13 cellular contexts compared by ENCODE assay signal in the genomic region with DNA sequence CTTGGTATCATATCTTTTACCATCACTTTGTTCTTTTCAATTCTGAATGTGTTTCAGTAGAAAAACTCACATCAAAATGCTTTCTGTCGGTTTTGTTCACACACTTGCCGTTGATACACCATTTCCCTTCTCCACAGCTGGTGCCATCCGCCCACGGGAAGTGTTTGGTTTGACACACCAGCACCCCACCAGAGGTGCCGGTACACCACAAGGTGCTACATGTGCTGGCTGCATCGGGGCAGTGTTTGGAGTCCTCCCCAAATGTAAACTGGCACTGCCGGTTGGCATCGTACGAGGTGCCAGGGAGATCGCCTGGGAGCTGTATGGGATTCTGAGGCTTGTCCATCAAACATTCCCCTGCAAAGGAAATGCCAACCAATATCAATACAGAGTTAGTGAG. TPM values are rescaled to one million over a fixed set of nuclear protein-coding genes. Genes with fewer than 3 reads are reported as not detected.
DNase-seq lines count a peak whose midpoint lies in the region; TF ChIP-seq lines count a peak whose summit lies in the region.
"Had no signal": no experiment of that assay in that cellular context is flagged by ENCODE, and none has a peak within 500 bp of the region (broad histone marks: within the 10 kb centered on the region; RNA-seq: fewer than 3 reads in every experiment).

No MANE protein-coding gene starts in this region.

- H3K9me3 Mint-ChIP-seq in endothelial cell (ENCODE audit: unreplicated experiment) (no peaks in the 10 kb centered on the region), nephron progenitor cell (no peaks in the 10 kb centered on the region)
- H3K9me3 Mint-ChIP-seq: stimulated activated memory B cell treated with anti-CD40 and anti-IgM and Interleukin-4, amounts not matched to agents 10 μg/mL and 1 μg/mL and 100 μg/mL, for 72 hours had no signal

- H3K4me3 Mint-ChIP-seq in endothelial cell (ENCODE audit: unreplicated experiment) (peak overlapping the region; percentile 85), nephron progenitor cell (peak overlapping the region; percentile 35)
- H3K4me3 Mint-ChIP-seq: H9; stimulated activated memory B cell treated with anti-CD40 and anti-IgM and Interleukin-4, amounts not matched to agents 10 μg/mL and 1 μg/mL and 100 μg/mL, for 72 hours had no signal

- H3K27ac Mint-ChIP-seq in endothelial cell (ENCODE audit: unreplicated experiment) = no peak overlapping the region
- no peak overlapping the region for H3K27ac Mint-ChIP-seq in nephron progenitor cell
- H3K27ac Mint-ChIP-seq: CD4-positive, alpha-beta memory T cell; H9; stimulated activated memory B cell treated with anti-CD40 and anti-IgM and Interleukin-4, amounts not matched to agents 10 μg/mL and 1 μg/mL and 100 μg/mL, for 72 hours had no signal

- DNase-seq in A673 (ENCODE audit: low spot score) = no peak
- DNase-seq in endothelial cell (ENCODE audit: low spot score) = no peak
- DNase-seq in nephron progenitor cell = no peak
- no peak for DNase-seq in SKM-1 treated with dmso at 0.1 percent for 144 hours (lab: John Stamatoyannopoulos, UW; ENCODE audit: unreplicated experiment)
- DNase-seq in CD1c-positive myeloid dendritic cell (ENCODE audit: extremely low spot score) = no peak
- no peak for DNase-seq in GOT3 (lab: John Stamatoyannopoulos, UW)
- no peak for DNase-seq in NCI-H510A (lab: John Stamatoyannopoulos, UW)
- DNase-seq: CD4-positive, alpha-beta memory T cell; effector CD4-positive, alpha-beta T cell; H9; Kasumi-1 had no signal

- POLR2A ChIA-PET in A673 (lab: Charles Lee; ENCODE audit: low non-redundant PET) = no interaction called here
- POLR2A ChIA-PET in HEK293 (lab: Yijun Ruan, JAX) = no interaction called here

- CTCF ChIA-PET in A673 (lab: Charles Lee) = no interaction called here
- CTCF ChIA-PET in HEK293 (lab: Yijun Ruan, JAX) = interaction anchor here (1.1 to 2.5 kb wide), 5 partner anchors 8 to 1905 kb away, joined by 3 to 17 read pairs (median 7); no protein-coding TSS in a partner anchor

- peaks cover 18% of the 10 kb centered on the region for H3K4me1 ChIP-seq in A673 (ENCODE audit: insufficient read depth, low read length, poor library complexity, severe bottlenecking)
- peaks cover 15% of the 10 kb centered on the region; the same call in 1 of the 2 replicates for H3K4me1 ChIP-seq in HEK293 (ENCODE audit: control insufficient read depth, insufficient read depth, low read length)

- H3K4me3 ChIP-seq in A673 (ENCODE audit: low read depth, low read length, poor library complexity, severe bottlenecking) (no peak overlapping the region), HEK293 (ENCODE audit: low read depth, low read length) (peak overlapping the region; percentile 3; the same call in 1 of the 2 replicates)

- peaks cover 63% of the 10 kb centered on the region for H3K36me3 ChIP-seq in A673 (ENCODE audit: insufficient read depth, low read length, poor library complexity, severe bottlenecking)
- peaks cover 61 to 73% of the 10 kb centered on the region in 2 experiments for H3K36me3 ChIP-seq in HEK293 (ENCODE audit: control insufficient read depth in 2 of 2, insufficient read depth in 1 of 2, low read length in 2 of 2)

- H3K4me1 Mint-ChIP-seq in endothelial cell (ENCODE audit: unreplicated experiment) (peaks cover 35% of the 10 kb centered on the region), nephron progenitor cell (peaks cover 41% of the 10 kb centered on the region)

- no peak for TF ChIP-seq CTCF in A673 (conservative IDR thresholded peaks at IDR 0.05; ENCODE audit: low read depth, low read length)
- no peak for TF ChIP-seq CTCF in HEK293 (tag by site-specific recombination; IDR thresholded peaks at IDR 0.05)
- no peak for TF ChIP-seq CTCF in endothelial cell (IDR thresholded peaks at IDR 0.05; ENCODE audit: unreplicated experiment)
- no peak for TF ChIP-seq CTCF in nephron progenitor cell (IDR thresholded peaks at IDR 0.05)

- H3K36me3 Mint-ChIP-seq in endothelial cell (ENCODE audit: low read depth, unreplicated experiment) (peaks cover 64% of the 10 kb centered on the region), nephron progenitor cell (ENCODE audit: low read depth) (peaks cover 65% of the 10 kb centered on the region)
- H3K36me3 Mint-ChIP-seq: CD4-positive, alpha-beta memory T cell; stimulated activated memory B cell treated with anti-CD40 and anti-IgM and Interleukin-4, amounts not matched to agents 10 μg/mL and 1 μg/mL and 100 μg/mL, for 72 hours had no signal

- intact Hi-C loops in A673 (cut with micrococcal nuclease; ENCODE audit: unreplicated experiment) = loop anchor here (5.0 to 10.0 kb wide), 2 partner anchors 758 to 1235 kb away; a partner anchor contains a TSS

- TSS peak; percentile 0 for BruUV-seq in A673 (replicated peaks; lab: Mats Ljungman, UMichigan)

- H3K9me3 ChIP-seq in A673 (ENCODE audit: low read depth, low read length, poor library complexity, severe bottlenecking) (no peaks in the 10 kb centered on the region), HEK293 (ENCODE audit: control insufficient read depth, insufficient read depth, low read depth, low read length) (no peaks in the 10 kb centered on the region)

- H3K27me3 Mint-ChIP-seq in endothelial cell (ENCODE audit: unreplicated experiment) = peaks cover 20% of the 10 kb centered on the region
- peaks cover 2% of the 10 kb centered on the region for H3K27me3 Mint-ChIP-seq in nephron progenitor cell (ENCODE audit: low read depth, poor library complexity)

- H3K27ac ChIP-seq in A673 (ENCODE audit: low read depth, low read length, poor library complexity, severe bottlenecking) (no peak overlapping the region), HEK293 (ENCODE audit: extremely low read depth, low read depth, low read length) (peak overlapping the region; percentile 27; the same call in 1 of the 2 replicates)

- no peaks in the 10 kb centered on the region for H3K27me3 ChIP-seq in A673 (replicated peaks; ENCODE audit: insufficient read depth, low read depth, low read length, poor library complexity)

TF ChIP-seq in HEK293, 187 proteins besides CTCF, POLR2A, EP300 and RAD21:
- no peak for TF ChIP-seq ZNF707 (tag by site-specific recombination; IDR thresholded peaks at IDR 0.05)
- TF ChIP-seq ZNF416 (tag by site-specific recombination; IDR thresholded peaks at IDR 0.05) = no peak
- TF ChIP-seq ZNF501 (tag by site-specific recombination; IDR thresholded peaks at IDR 0.05) = no peak
- 0 out of 2 replicates have a peak, but pooled peaks have one; percentile 15 for TF ChIP-seq ZFHX2 (tag by site-specific recombination; conservative IDR thresholded peaks at IDR 0.05)
- no peak for TF ChIP-seq YY2 (tag by site-specific recombination; IDR thresholded peaks at IDR 0.05)
- no peak for TF ChIP-seq BCL11A (tag by site-specific recombination; IDR thresholded peaks at IDR 0.05; ENCODE audit: low read depth)
- no peak for TF ChIP-seq ZNF112 (tag by site-specific recombination; IDR thresholded peaks at IDR 0.05)
- no peak for TF ChIP-seq ZBTB1 (tag by site-specific recombination; IDR thresholded peaks at IDR 0.05)
- no peak for TF ChIP-seq ZNF426 (tag by site-specific recombination; IDR thresholded peaks at IDR 0.05)
- TF ChIP-seq, protein P1, sequence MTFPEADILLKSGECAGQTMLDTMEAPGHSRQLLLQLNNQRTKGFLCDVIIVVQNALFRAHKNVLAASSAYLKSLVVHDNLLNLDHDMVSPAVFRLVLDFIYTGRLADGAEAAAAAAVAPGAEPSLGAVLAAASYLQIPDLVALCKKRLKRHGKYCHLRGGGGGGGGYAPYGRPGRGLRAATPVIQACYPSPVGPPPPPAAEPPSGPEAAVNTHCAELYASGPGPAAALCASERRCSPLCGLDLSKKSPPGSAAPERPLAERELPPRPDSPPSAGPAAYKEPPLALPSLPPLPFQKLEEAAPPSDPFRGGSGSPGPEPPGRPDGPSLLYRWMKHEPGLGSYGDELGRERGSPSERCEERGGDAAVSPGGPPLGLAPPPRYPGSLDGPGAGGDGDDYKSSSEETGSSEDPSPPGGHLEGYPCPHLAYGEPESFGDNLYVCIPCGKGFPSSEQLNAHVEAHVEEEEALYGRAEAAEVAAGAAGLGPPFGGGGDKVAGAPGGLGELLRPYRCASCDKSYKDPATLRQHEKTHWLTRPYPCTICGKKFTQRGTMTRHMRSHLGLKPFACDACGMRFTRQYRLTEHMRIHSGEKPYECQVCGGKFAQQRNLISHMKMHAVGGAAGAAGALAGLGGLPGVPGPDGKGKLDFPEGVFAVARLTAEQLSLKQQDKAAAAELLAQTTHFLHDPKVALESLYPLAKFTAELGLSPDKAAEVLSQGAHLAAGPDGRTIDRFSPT (tag by site-specific recombination; IDR thresholded peaks at IDR 0.05) = peak; percentile 91
- no peak for TF ChIP-seq ZNF514 (tag by site-specific recombination; IDR thresholded peaks at IDR 0.05)
- TF ChIP-seq ZNF391 (tag by site-specific recombination; IDR thresholded peaks at IDR 0.05; ENCODE audit: borderline replicate concordance, low read depth) = no peak
- no peak for TF ChIP-seq ZNF16 (tag by site-specific recombination; IDR thresholded peaks at IDR 0.05; ENCODE audit: low read depth)
- no peak for TF ChIP-seq ZNF544 (tag by site-specific recombination; IDR thresholded peaks at IDR 0.05)

RNA-seq across cellular contexts. Expression of a gene that starts 5.0 kb away (rescaled TPM):
- 14.0 and 17.9 TPM in 2 replicates for total RNA-seq in A673 (2021)
- 67.5 TPM for total RNA-seq in endothelial cell (ENCODE audit: unreplicated experiment)
- total RNA-seq: CD4-positive, alpha-beta memory T cell had no signal
